In genomic region chrX:119236599-119237525, GRCh38 we compare ENCODE assay signal across 1 cellular context.
A peak's percentile ranks its signal among the peaks of the same experiment; 100 is the strongest.
TF ChIP-seq lines count a peak whose summit lies in the region.

No MANE protein-coding gene starts in this region.

TF ChIP-seq in H1, 55 proteins besides CTCF, POLR2A, EP300 and RAD21 (continued from another document):
- TF ChIP-seq TAF1 (IDR thresholded peaks at IDR 0.05; ENCODE audit: low read depth, low read length): 0 out of 2 replicates have a peak, but pooled peaks have one; percentile 27
